9 cellular contexts compared by ENCODE assay signal in genomic region chr18:13568443-13569392, GRCh38.
A peak's percentile ranks its signal among the peaks of the same experiment; 100 is the strongest.
DNase-seq lines count a peak whose midpoint lies in the region; ATAC-seq and TF ChIP-seq lines count a peak whose summit lies in the region.
"Had no signal": no experiment of that assay in that cellular context is flagged by ENCODE, and none has a peak within 500 bp of the region (broad histone marks: within the 10 kb centered on the region; RNA-seq: fewer than 3 reads in every experiment).

No MANE protein-coding gene starts in this region.

- H3K36me3 ChIP-seq in thyroid gland, result no peaks in the 10 kb centered on the region

- H3K9me3 ChIP-seq in thyroid gland, result no peaks in the 10 kb centered on the region

- no peak overlapping the region for H3K4me3 ChIP-seq in thyroid gland (replicated peaks in 1 of 3)

- H3K27me3 Mint-ChIP-seq in activated CD4-positive, alpha-beta memory T cell treated with anti-CD3 and anti-CD28 coated beads, Interleukin-2, amount 10 ng/mL, durations not matched to agents 7 days and 5 days, result no peaks in the 10 kb centered on the region

- CTCF ChIA-PET in activated CD4-positive, alpha-beta memory T cell treated with anti-CD3 and anti-CD28 coated beads, Interleukin-2, amount 10 ng/mL, durations not matched to agents 7 days and 5 days (lab: Charles Lee), result interaction anchor here (1.3 to 2.1 kb wide), 3 partner anchors 11 to 61 kb away, joined by 3 to 10 read pairs (median 5); no protein-coding TSS in a partner anchor

- DNase-seq in DMS53 (lab: John Stamatoyannopoulos, UW), result peak; percentile 33
- no peak for DNase-seq in DMS53 treated with DMSO at 0.1 percent for 48 hours (lab: John Stamatoyannopoulos, UW; ENCODE audit: unreplicated experiment)
- no peak for DNase-seq in activated CD4-positive, alpha-beta memory T cell treated with anti-CD3 and anti-CD28 coated beads, Interleukin-2, amount 10 ng/mL, durations not matched to agents 7 days and 5 days
- DNase-seq in stimulated activated CD8-positive, alpha-beta memory T cell treated with anti-CD3 and anti-CD28 coated beads, Interleukin-2, amount 100 ng/mL, for 48 hours (ENCODE audit: low read depth in 2 of 2), result peak; percentile 49 to 57
- no peak for DNase-seq in thyroid gland
- no peak for DNase-seq in ureter (ENCODE audit: low spot score)

- H3K36me3 Mint-ChIP-seq in activated CD4-positive, alpha-beta memory T cell treated with anti-CD3 and anti-CD28 coated beads, Interleukin-2, amount 10 ng/mL, durations not matched to agents 7 days and 5 days (ENCODE audit: low read depth), result no peaks in the 10 kb centered on the region

- peak overlapping the region; percentile 83 for H3K27ac Mint-ChIP-seq in activated CD4-positive, alpha-beta memory T cell treated with anti-CD3 and anti-CD28 coated beads, Interleukin-2, amount 10 ng/mL, durations not matched to agents 7 days and 5 days

- H3K4me1 ChIP-seq in thyroid gland, result peaks cover 20 to 26% of the 10 kb centered on the region in 2 donors

- TF ChIP-seq POLR2A in thyroid gland (IDR thresholded peaks at IDR 0.05), result no peak

- H3K4me3 Mint-ChIP-seq in activated CD4-positive, alpha-beta memory T cell treated with anti-CD3 and anti-CD28 coated beads, Interleukin-2, amount 10 ng/mL, durations not matched to agents 7 days and 5 days, result no peak overlapping the region

- H3K27ac ChIP-seq in thyroid gland, result peak overlapping the region in 1 of 3 donors; percentile 4
- H3K27ac ChIP-seq: 22Rv1 had no signal

- no peak for TF ChIP-seq CTCF in thyroid gland (IDR thresholded peaks at IDR 0.05)

- peak; percentile 68 for ATAC-seq in HG02885 (IDR thresholded peaks at IDR 0.05; ENCODE audit: poor library complexity, unreplicated experiment)
- no peak for ATAC-seq in SK-N-SH treated with all-trans-retinoic acid at 6 μM for 48 hours

- WGBS in thyroid gland, 2 donors, result 84 to 87% methylated on average over 14 of the region's 14 CpGs

- H3K9me3 Mint-ChIP-seq in activated CD4-positive, alpha-beta memory T cell treated with anti-CD3 and anti-CD28 coated beads, Interleukin-2, amount 10 ng/mL, durations not matched to agents 7 days and 5 days, result no peaks in the 10 kb centered on the region

- no peaks in the 10 kb centered on the region for H3K27me3 ChIP-seq in thyroid gland

- POLR2A ChIA-PET in activated CD4-positive, alpha-beta memory T cell treated with anti-CD3 and anti-CD28 coated beads, Interleukin-2, amount 10 ng/mL, durations not matched to agents 7 days and 5 days (lab: Charles Lee), result interaction anchor here (1.2 to 4.8 kb wide), 4 partner anchors 8 to 187 kb away, joined by 3 to 39 read pairs (median 11); no protein-coding TSS in a partner anchor

- intact Hi-C loops in thyroid gland (cut with DNase I), result loop anchor here (10.0 kb wide), 2 partner anchors 46 to 236 kb away; no protein-coding TSS in a partner anchor

- H3K4me1 Mint-ChIP-seq in activated CD4-positive, alpha-beta memory T cell treated with anti-CD3 and anti-CD28 coated beads, Interleukin-2, amount 10 ng/mL, durations not matched to agents 7 days and 5 days, result peaks cover 62% of the 10 kb centered on the region

TF ChIP-seq in SK-N-SH treated with all-trans-retinoic acid at 6 μM for 48 hours, 23 proteins besides CTCF, POLR2A, EP300 and RAD21:
- TF ChIP-seq RARB (CRISPR knock-in tag; IDR thresholded peaks at IDR 0.05) (no peak), ZFP30 (CRISPR knock-in tag; IDR thresholded peaks at IDR 0.05) (no peak), ZNF8 (CRISPR knock-in tag; IDR thresholded peaks at IDR 0.05) (no peak), ZNF565 (CRISPR knock-in tag; conservative IDR thresholded peaks at IDR 0.05; ENCODE audit: low read depth) (no peak), TSHZ2 (CRISPR knock-in tag; IDR thresholded peaks at IDR 0.05) (no peak), TCF4 (CRISPR knock-in tag; IDR thresholded peaks at IDR 0.05; ENCODE audit: borderline replicate concordance) (no peak), TOX (CRISPR knock-in tag; IDR thresholded peaks at IDR 0.05; ENCODE audit: borderline replicate concordance) (no peak), ZFP3 (CRISPR knock-in tag; IDR thresholded peaks at IDR 0.05) (no peak), ARNTL (CRISPR knock-in tag; IDR thresholded peaks at IDR 0.05; ENCODE audit: borderline replicate concordance, low read depth) (no peak), CSRNP3 (CRISPR knock-in tag; IDR thresholded peaks at IDR 0.05) (no peak), PPARA (CRISPR knock-in tag; IDR thresholded peaks at IDR 0.05; ENCODE audit: borderline replicate concordance) (no peak)

Comparison
In these comparisons a context has a peak if more than half of its experiments do, and no peak if none do; other contexts are left out.
1. DNase-seq: peak in DMS53 (single experiment) and stimulated activated CD8-positive, alpha-beta memory T cell treated with anti-CD3 and anti-CD28 coated beads, Interleukin-2, amount 100 ng/mL, for 48 hours (2 of 2); none in DMS53 treated with DMSO at 0.1 percent for 48 hours (single experiment), activated CD4-positive, alpha-beta memory T cell treated with anti-CD3 and anti-CD28 coated beads, Interleukin-2, amount 10 ng/mL, durations not matched to agents 7 days and 5 days (single experiment), thyroid gland (0 of 2) and ureter (single experiment).